Comparison of ENCODE assay signal across 8 cellular contexts in genomic region chr18:70490008-70490933, GRCh38.
A peak's percentile ranks its signal among the peaks of the same experiment; 100 is the strongest.
DNase-seq lines count a peak whose midpoint lies in the region; ATAC-seq and TF ChIP-seq lines count a peak whose summit lies in the region.

No MANE protein-coding gene starts in this region.

- H3K9ac ChIP-seq in GM23248, result peak overlapping the region; percentile 81
- H3K9ac ChIP-seq in SK-N-SH, result 0 out of 2 replicates have a peak overlapping the region, but pooled peaks have one; percentile 12

- H3K36me3 ChIP-seq in GM23248 (ENCODE audit: low read depth), result no peaks in the 10 kb centered on the region
- H3K36me3 ChIP-seq in SK-N-SH (replicated peaks in 1 of 2; ENCODE audit: control insufficient read depth in 1 of 2, insufficient read depth in 2 of 2, low read length in 1 of 2), result peaks cover 0 to 6% of the 10 kb centered on the region in 2 experiments
- H3K36me3 ChIP-seq in lower lobe of right lung, result no peaks in the 10 kb centered on the region
- no peaks in the 10 kb centered on the region for H3K36me3 ChIP-seq in thoracic aorta

- H3K4me1 Mint-ChIP-seq in dendritic cell treated with granulocyte-macrophage colony-stimulating factor and Interleukin-4, amounts not matched to agents 40 ng/mL and 50 ng/mL, for 4 days (ENCODE audit: low read depth), result peaks cover 15% of the 10 kb centered on the region

- H3K4me2 ChIP-seq in GM23248 (ENCODE audit: unreplicated experiment) (peak overlapping the region; percentile 86), SK-N-SH (peak overlapping the region; percentile 67; the same call in 1 of the 2 replicates)

- CTCF ChIA-PET in SK-N-SH (lab: Yijun Ruan, JAX), result interaction anchor here (0.6 to 3.6 kb wide), 30 partner anchors 8 to 1413 kb away, joined by 3 to 82 read pairs (median 4); no protein-coding TSS in a partner anchor

- peak; percentile 76 to 86 for ATAC-seq in lower lobe of right lung
- peak; percentile 4 for ATAC-seq in thoracic aorta (ENCODE audit: insufficient number of reproducible peaks, low FRiP score, low read depth)

- H3K79me2 ChIP-seq in GM23248 (ENCODE audit: insufficient read depth) (no peaks in the 10 kb centered on the region), SK-N-SH (ENCODE audit: insufficient read depth) (no peaks in the 10 kb centered on the region)

- H3K27me3 ChIP-seq in GM23248 (replicated peaks; ENCODE audit: insufficient read depth) (no peaks in the 10 kb centered on the region), SK-N-SH (ENCODE audit: insufficient read depth) (no peaks in the 10 kb centered on the region), lower lobe of right lung (ENCODE audit: low read depth) (no peaks in the 10 kb centered on the region), thoracic aorta (replicated peaks; ENCODE audit: insufficient read depth) (no peaks in the 10 kb centered on the region)

- H3K4me3 ChIP-seq in GM23248, result peak overlapping the region; percentile 73
- peak overlapping the region in 1 of 2 experiments; percentile 44; a peak in 2 of 4 replicates for H3K4me3 ChIP-seq in SK-N-SH (ENCODE audit: low read depth in 2 of 2, low read length in 1 of 2)
- H3K4me3 ChIP-seq in lower lobe of right lung, result no peak overlapping the region
- no peak overlapping the region for H3K4me3 ChIP-seq in thoracic aorta

- H3K9me2 ChIP-seq in GM23248 (ENCODE audit: insufficient read depth) (no peaks in the 10 kb centered on the region), SK-N-SH (no peaks in the 10 kb centered on the region)

- POLR2A ChIA-PET in SK-N-SH (lab: Yijun Ruan, JAX), result interaction anchor here (0.5 kb wide), 1 partner anchor 15 kb away, joined by 3 read pairs; no protein-coding TSS in a partner anchor

- WGBS in GM23248 (ENCODE audit: low coverage in 1 of 2, low lambda C conversion rate in 2 of 2, missing lambda C conversion rate in 2 of 2), 2 experiments, result 1 to 2% methylated on average over 9 of the region's 9 CpGs
- 23% methylated on average over 9 of the region's 9 CpGs for WGBS in SK-N-SH (ENCODE audit: low lambda C conversion rate)

- H2AFZ ChIP-seq in GM23248 (peak overlapping the region; percentile 87), SK-N-SH (ENCODE audit: low read depth) (peak overlapping the region; percentile 76; the same call in 1 of the 2 replicates)

- no peaks in the 10 kb centered on the region for H3K9me3 Mint-ChIP-seq in dendritic cell treated with granulocyte-macrophage colony-stimulating factor and Interleukin-4, amounts not matched to agents 40 ng/mL and 50 ng/mL, for 4 days

- H3K4me1 ChIP-seq in GM23248 (ENCODE audit: insufficient read depth), result peaks cover 11% of the 10 kb centered on the region
- H3K4me1 ChIP-seq in SK-N-SH (ENCODE audit: control insufficient read depth in 1 of 2, insufficient read depth in 2 of 2, low read depth in 1 of 2, low read length in 1 of 2), result peaks cover 6% of the 10 kb centered on the region in 2 experiments; a peak in 3 of 4 replicates
- no peaks in the 10 kb centered on the region for H3K4me1 ChIP-seq in lower lobe of right lung
- H3K4me1 ChIP-seq in thoracic aorta (ENCODE audit: control insufficient read depth in 1 of 2, low read depth in 2 of 2), result no peaks in the 10 kb centered on the region

- no peaks in the 10 kb centered on the region for H3K36me3 Mint-ChIP-seq in dendritic cell treated with granulocyte-macrophage colony-stimulating factor and Interleukin-4, amounts not matched to agents 40 ng/mL and 50 ng/mL, for 4 days (ENCODE audit: low read depth)

- TF ChIP-seq RAD21 in SK-N-SH (IDR thresholded peaks at IDR 0.05; ENCODE audit: low read length), result peak; percentile 82

- in situ Hi-C loops in GM23248 (cut with MboI), result no loop called here

- H4K20me1 ChIP-seq in GM23248 (ENCODE audit: insufficient read depth) (no peaks in the 10 kb centered on the region), SK-N-SH (ENCODE audit: insufficient read depth) (no peaks in the 10 kb centered on the region)

- peak overlapping the region; percentile 13 for H3K4me3 Mint-ChIP-seq in dendritic cell treated with granulocyte-macrophage colony-stimulating factor and Interleukin-4, amounts not matched to agents 40 ng/mL and 50 ng/mL, for 4 days

- H3K27ac Mint-ChIP-seq in dendritic cell treated with granulocyte-macrophage colony-stimulating factor and Interleukin-4, amounts not matched to agents 40 ng/mL and 50 ng/mL, for 4 days, result peak overlapping the region; percentile 49

- TF ChIP-seq CTCF in SK-N-SH (IDR thresholded peaks at IDR 0.05) (peak; percentile 85), lower lobe of right lung (IDR thresholded peaks at IDR 0.05) (peak; percentile 67), thoracic aorta (IDR thresholded peaks at IDR 0.05) (peak; percentile 51)

- H3F3A ChIP-seq in GM23248 (ENCODE audit: insufficient read depth) (peaks cover 8% of the 10 kb centered on the region), SK-N-SH (replicated peaks; ENCODE audit: insufficient read depth) (no peaks in the 10 kb centered on the region)

- TF ChIP-seq EP300 in SK-N-SH (IDR thresholded peaks at IDR 0.05; ENCODE audit: borderline replicate concordance in 1 of 2, low read depth in 1 of 2, low read length in 1 of 2), result no peak

- DNase-seq in NCI-H2081 (lab: John Stamatoyannopoulos, UW) (peak; percentile 52 to 77), NCI-H2081 treated with DMSO at 0.1 percent for 48 hours (lab: John Stamatoyannopoulos, UW) (no peak), GM23248 (peak; percentile 91), NCI-H1092 treated with DMSO at 0.1 percent for 48 hours (lab: John Stamatoyannopoulos, UW) (peak; percentile 72), SK-N-SH (peak; percentile 47), lower lobe of right lung (no peak), thoracic aorta (ENCODE audit: low spot score) (no peak)

- intact Hi-C loops in dendritic cell treated with granulocyte-macrophage colony-stimulating factor and Interleukin-4, amounts not matched to agents 40 ng/mL and 50 ng/mL, for 4 days (cut with micrococcal nuclease), result no loop called here
- intact Hi-C loops in lower lobe of right lung (cut with DNase I), result no loop called here

- H3K9me3 ChIP-seq in GM23248 (ENCODE audit: low read depth) (no peaks in the 10 kb centered on the region), SK-N-SH (no peaks in the 10 kb centered on the region), lower lobe of right lung (no peaks in the 10 kb centered on the region), thoracic aorta (no peaks in the 10 kb centered on the region)

- H3K27me3 Mint-ChIP-seq in dendritic cell treated with granulocyte-macrophage colony-stimulating factor and Interleukin-4, amounts not matched to agents 40 ng/mL and 50 ng/mL, for 4 days, result no peaks in the 10 kb centered on the region

- H3K27ac ChIP-seq in GM23248 (peak overlapping the region; percentile 71), SK-N-SH (ENCODE audit: low read depth in 2 of 2, low read length in 1 of 2) (peak overlapping the region in 1 of 2 experiments; percentile 53; a peak in 1 of 4 replicates), lower lobe of right lung (peak overlapping the region; percentile 34), thoracic aorta (no peak overlapping the region)

TF ChIP-seq in SK-N-SH, 30 proteins besides CTCF, POLR2A, EP300 and RAD21 (continues in another document):
- no peak for TF ChIP-seq FOXJ3 (CRISPR knock-in tag; IDR thresholded peaks at IDR 0.05)
- no peak for TF ChIP-seq FOSL2 (IDR thresholded peaks at IDR 0.05; ENCODE audit: borderline replicate concordance, low read depth)
- TF ChIP-seq FOXM1 (IDR thresholded peaks at IDR 0.05; ENCODE audit: low read depth), result no peak
- no peak for TF ChIP-seq SIN3A (IDR thresholded peaks at IDR 0.05; ENCODE audit: borderline replicate concordance, low read depth, low read length)
- peak; percentile 15; the same call in 1 of the 2 replicates for TF ChIP-seq IRF3 (IDR thresholded peaks at IDR 0.05; ENCODE audit: low read depth, low read length)
- TF ChIP-seq JUND (IDR thresholded peaks at IDR 0.05), result no peak
- TF ChIP-seq RCOR1 (IDR thresholded peaks at IDR 0.05; ENCODE audit: low read length), result no peak
- TF ChIP-seq, protein P1, sequence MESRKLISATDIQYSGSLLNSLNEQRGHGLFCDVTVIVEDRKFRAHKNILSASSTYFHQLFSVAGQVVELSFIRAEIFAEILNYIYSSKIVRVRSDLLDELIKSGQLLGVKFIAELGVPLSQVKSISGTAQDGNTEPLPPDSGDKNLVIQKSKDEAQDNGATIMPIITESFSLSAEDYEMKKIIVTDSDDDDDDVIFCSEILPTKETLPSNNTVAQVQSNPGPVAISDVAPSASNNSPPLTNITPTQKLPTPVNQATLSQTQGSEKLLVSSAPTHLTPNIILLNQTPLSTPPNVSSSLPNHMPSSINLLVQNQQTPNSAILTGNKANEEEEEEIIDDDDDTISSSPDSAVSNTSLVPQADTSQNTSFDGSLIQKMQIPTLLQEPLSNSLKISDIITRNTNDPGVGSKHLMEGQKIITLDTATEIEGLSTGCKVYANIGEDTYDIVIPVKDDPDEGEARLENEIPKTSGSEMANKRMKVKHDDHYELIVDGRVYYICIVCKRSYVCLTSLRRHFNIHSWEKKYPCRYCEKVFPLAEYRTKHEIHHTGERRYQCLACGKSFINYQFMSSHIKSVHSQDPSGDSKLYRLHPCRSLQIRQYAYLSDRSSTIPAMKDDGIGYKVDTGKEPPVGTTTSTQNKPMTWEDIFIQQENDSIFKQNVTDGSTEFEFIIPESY (IDR thresholded peaks at IDR 0.05; ENCODE audit: borderline replicate concordance, low read depth), result peak; percentile 59; the same call in 1 of the 2 replicates

Comparison
In these comparisons a context has a peak if more than half of its experiments do, and no peak if none do; other contexts are left out.
1. DNase-seq: peak in NCI-H2081 (2 of 2), GM23248 (single experiment), NCI-H1092 treated with DMSO at 0.1 percent for 48 hours (single experiment) and SK-N-SH (single experiment); none in NCI-H2081 treated with DMSO at 0.1 percent for 48 hours (single experiment), lower lobe of right lung (single experiment) and thoracic aorta (single experiment).
2. H3K27ac ChIP-seq: peak in GM23248 (single experiment) and lower lobe of right lung (single experiment); none in thoracic aorta (0 of 2).
3. Peak in every context shown above with its lines, with median percentiles within 50 percentile points of each other: CTCF ChIP-seq.